29 cellular contexts compared by ENCODE assay signal in genomic region chr1:180722586-180722985, GRCh38.
"Had no signal": no experiment of that assay in that cellular context is flagged by ENCODE, and none has a peak within 500 bp of the region (broad histone marks: within the 10 kb centered on the region; RNA-seq: fewer than 3 reads in every experiment).

No MANE protein-coding gene starts in this region.

- DNase-seq: activated CD4-positive, alpha-beta memory T cell treated with anti-CD3 and anti-CD28 coated beads for 36 hours; activated CD4-positive, alpha-beta T cell treated with anti-CD3 and anti-CD28 coated beads for 36 hours; activated CD4-positive, alpha-beta T cell treated with anti-CD3 and anti-CD28 coated beads, Interleukin-2, amount 50 U/mL, for 1 hour; activated CD8-positive, alpha-beta memory T cell treated with anti-CD3 and anti-CD28 coated beads, Interleukin-2, amount 50 U/mL, for 4 hours; activated naive CD4-positive, alpha-beta T cell treated with anti-CD3 and anti-CD28 coated beads, Interleukin-2, amount 10 ng/mL, durations not matched to agents 7 days and 5 days; activated naive CD8-positive, alpha-beta T cell treated with anti-CD3 and anti-CD28 coated beads, Interleukin-2, amount 50 U/mL, for 24 hours; activated T-cell treated with anti-CD3 and anti-CD28 coated beads for 4 hours; activated T-cell treated with anti-CD3 and anti-CD28 coated beads, Interleukin-2, amount 50 U/mL, for 4 hours; anterior cingulate cortex; caudate nucleus; NCI-H1092 treated with DMSO at 0.1 percent for 48 hours; NCI-H1417; NCI-H146; NCI-H187; NCI-H2029 treated with DMSO at 0.1 percent for 48 hours; NCI-H2107; NCI-H2171; NCI-H510A; NCI-H526; NCI-H748 treated with DMSO at 0.1 percent for 48 hours; NK-92 treated with Interleukin-12 subunit alpha and Interleukin-12 subunit beta, amount 100 ng/mL, for 24 hours; PC-3; Peyer's patch; RPMI8226; T1000 had no signal

- H3K4me3 ChIP-seq: Peyer's patch had no signal

- H3K36me3 ChIP-seq: Peyer's patch had no signal

- H3K27me3 ChIP-seq: Peyer's patch had no signal

- H3K27ac Mint-ChIP-seq: activated CD4-positive, alpha-beta memory T cell treated with anti-CD3 and anti-CD28 coated beads for 36 hours; activated CD4-positive, alpha-beta T cell treated with anti-CD3 and anti-CD28 coated beads for 36 hours; activated naive CD4-positive, alpha-beta T cell treated with anti-CD3 and anti-CD28 coated beads, Interleukin-2, amount 10 ng/mL, durations not matched to agents 7 days and 5 days; activated naive CD8-positive, alpha-beta T cell; activated naive CD8-positive, alpha-beta T cell treated with anti-CD3 and anti-CD28 coated beads, Interleukin-2, amount 50 U/mL, for 24 hours; activated T-helper 1 cell treated with anti-CD3 and anti-CD28 coated beads, Interleukin-12 subunit alpha, Interleukin-12 subunit beta, Interleukin-2, Interleukin-4 antibody, amounts not matched to agents 30 ng/mL and 10 ng/mL and 1 ng/mL, durations not matched to agents 14 hours and 24 hours and 36 hours had no signal

- H3K4me1 Mint-ChIP-seq: activated CD4-positive, alpha-beta T cell treated with anti-CD3 and anti-CD28 coated beads for 36 hours; activated naive CD4-positive, alpha-beta T cell treated with anti-CD3 and anti-CD28 coated beads, Interleukin-2, amount 10 ng/mL, durations not matched to agents 7 days and 5 days had no signal

- H3K9me3 ChIP-seq: Peyer's patch had no signal

- H3K27ac ChIP-seq: Peyer's patch had no signal

- H3K4me3 Mint-ChIP-seq: activated CD4-positive, alpha-beta memory T cell treated with anti-CD3 and anti-CD28 coated beads for 36 hours; activated CD4-positive, alpha-beta T cell treated with anti-CD3 and anti-CD28 coated beads for 36 hours; activated naive CD4-positive, alpha-beta T cell treated with anti-CD3 and anti-CD28 coated beads, Interleukin-2, amount 10 ng/mL, durations not matched to agents 7 days and 5 days; activated naive CD8-positive, alpha-beta T cell; activated naive CD8-positive, alpha-beta T cell treated with anti-CD3 and anti-CD28 coated beads, Interleukin-2, amount 50 U/mL, for 24 hours; activated T-cell treated with anti-CD3 and anti-CD28 coated beads, Interleukin-2, amount 50 U/mL, for 4 hours; activated T-helper 1 cell treated with anti-CD3 and anti-CD28 coated beads, Interleukin-12 subunit alpha, Interleukin-12 subunit beta, Interleukin-2, Interleukin-4 antibody, amounts not matched to agents 30 ng/mL and 10 ng/mL and 1 ng/mL, durations not matched to agents 14 hours and 24 hours and 36 hours; brain had no signal

- ATAC-seq: activated CD4-positive, alpha-beta T cell treated with anti-CD3 and anti-CD28 coated beads for 36 hours; activated CD4-positive, CD25-positive, alpha-beta regulatory T cell treated with anti-CD3 and anti-CD28 coated beads, Interleukin-2, amount 50 U/mL, for 24 hours; activated naive CD8-positive, alpha-beta T cell treated with anti-CD3 and anti-CD28 coated beads, Interleukin-2, amount 50 U/mL, for 24 hours; activated T-cell treated with anti-CD3 and anti-CD28 coated beads, Interleukin-2, amount 50 U/mL, for 4 hours; PC-3 had no signal

- H3K4me1 ChIP-seq: Peyer's patch had no signal

- H3K9me3 Mint-ChIP-seq: activated T-helper 1 cell treated with anti-CD3 and anti-CD28 coated beads, Interleukin-12 subunit alpha, Interleukin-12 subunit beta, Interleukin-2, Interleukin-4 antibody, amounts not matched to agents 30 ng/mL and 10 ng/mL and 1 ng/mL, durations not matched to agents 14 hours and 24 hours and 36 hours had no signal

- H3K36me3 Mint-ChIP-seq: activated naive CD4-positive, alpha-beta T cell treated with anti-CD3 and anti-CD28 coated beads, Interleukin-2, amount 10 ng/mL, durations not matched to agents 7 days and 5 days had no signal

- H3K27me3 Mint-ChIP-seq: activated CD4-positive, alpha-beta memory T cell treated with anti-CD3 and anti-CD28 coated beads for 36 hours; activated CD4-positive, alpha-beta T cell treated with anti-CD3 and anti-CD28 coated beads for 36 hours; activated naive CD4-positive, alpha-beta T cell treated with anti-CD3 and anti-CD28 coated beads, Interleukin-2, amount 10 ng/mL, durations not matched to agents 7 days and 5 days; activated naive CD8-positive, alpha-beta T cell; activated naive CD8-positive, alpha-beta T cell treated with anti-CD3 and anti-CD28 coated beads, Interleukin-2, amount 50 U/mL, for 24 hours; brain had no signal
